Comparison of ENCODE assay signal across 1 cellular context in genomic region chr13:32261567-32261966, GRCh38.
A peak's percentile ranks its signal among the peaks of the same experiment; 100 is the strongest.
TF ChIP-seq lines count a peak whose summit lies in the region.

No MANE protein-coding gene starts in this region.

TF ChIP-seq in IMR-90, 13 proteins besides CTCF, POLR2A, EP300 and RAD21:
- TF ChIP-seq RCOR1 (IDR thresholded peaks at IDR 0.05; ENCODE audit: insufficient replicate concordance, low read length) (no peak), MXI1 (IDR thresholded peaks at IDR 0.05; ENCODE audit: borderline replicate concordance, low read depth, low read length) (peak; percentile 54; the same call in 1 of the 2 replicates), NFE2L2 (IDR thresholded peaks at IDR 0.05; ENCODE audit: low read depth, low read length) (no peak), FOS (IDR thresholded peaks at IDR 0.05; ENCODE audit: low read depth, low read length) (peak; percentile 26; the same call in 1 of the 2 replicates)
